ENCODE assay signal across 8 cellular contexts in the genomic region with DNA sequence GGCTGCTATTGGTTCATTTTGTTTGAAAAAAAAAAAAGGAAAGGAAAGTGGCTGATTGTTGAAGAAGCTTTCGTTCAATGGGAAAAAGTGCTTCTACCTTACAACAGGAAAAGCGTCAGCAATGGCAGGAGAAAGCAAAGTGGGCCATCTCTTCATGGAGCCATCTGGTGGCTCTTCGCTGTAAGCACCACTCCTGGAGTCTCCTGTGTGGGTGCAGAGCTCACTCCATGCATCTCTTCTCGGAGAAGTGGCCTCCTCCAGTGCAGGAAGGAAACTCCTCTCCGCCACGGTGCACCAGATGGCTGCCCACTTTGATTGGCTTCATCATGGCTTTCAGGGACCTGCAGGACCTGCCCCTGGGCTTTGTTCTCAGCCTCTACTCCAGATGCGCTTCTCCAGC.
A peak's percentile ranks its signal among the peaks of the same experiment; 100 is the strongest.
DNase-seq lines count a peak whose midpoint lies in the region; ATAC-seq lines count a peak whose summit lies in the region.

No MANE protein-coding gene starts in this region.

- no peaks in the 10 kb centered on the region for H3K9me2 ChIP-seq in GM23248 (ENCODE audit: insufficient read depth)

- H3F3A ChIP-seq in GM23248 (ENCODE audit: insufficient read depth) = peaks cover 48% of the 10 kb centered on the region

- no peaks in the 10 kb centered on the region for H3K27me3 ChIP-seq in GM23248 (replicated peaks; ENCODE audit: insufficient read depth)

- H3K27ac ChIP-seq in GM23248 = no peak overlapping the region

- H3K36me3 ChIP-seq in GM23248 (ENCODE audit: low read depth) = no peaks in the 10 kb centered on the region

- no peak overlapping the region for H2AFZ ChIP-seq in GM23248

- H3K4me2 ChIP-seq in GM23248 (ENCODE audit: unreplicated experiment) = no peak overlapping the region

- DNase-seq in DMS 273 (lab: John Stamatoyannopoulos, UW; ENCODE audit: unreplicated experiment) (peak; percentile 72), GM23248 (peak; percentile 35), NCI-H460 (ENCODE audit: extremely low read depth, low read depth) (peak; percentile 43), dermis microvascular lymphatic vessel endothelial cell (ENCODE audit: low read depth in 2 of 2) (peak; percentile 76 to 77), mucosa of gallbladder (ENCODE audit: low spot score) (peak; percentile 55), posterior vena cava (ENCODE audit: low spot score) (no peak)
- no peak for DNase-seq in stimulated activated naive CD8-positive, alpha-beta T cell treated with anti-CD3 and anti-CD28 coated beads, Interleukin-15, Interleukin-2, amounts not matched to agents 100 U/mL and 50 U/mL, for 24 hours
- DNase-seq in effector CD8-positive, alpha-beta T cell (lab: John Stamatoyannopoulos, UW) = no peak

- intact Hi-C loops in posterior vena cava (cut with DNase I) = no loop called here

- H3K4me3 ChIP-seq in GM23248 = no peak overlapping the region

- in situ Hi-C loops in GM23248 (cut with MboI) = no loop called here

- H3K9me3 ChIP-seq in GM23248 (ENCODE audit: low read depth) = no peaks in the 10 kb centered on the region

- no peak overlapping the region for H3K9ac ChIP-seq in GM23248

- no peaks in the 10 kb centered on the region for H3K79me2 ChIP-seq in GM23248 (ENCODE audit: insufficient read depth)

- no peak for ATAC-seq in stimulated activated naive CD8-positive, alpha-beta T cell treated with anti-CD3 and anti-CD28 coated beads, Interleukin-15, Interleukin-2, amounts not matched to agents 100 U/mL and 50 U/mL, for 24 hours

- peaks cover 41% of the 10 kb centered on the region for H3K4me1 ChIP-seq in GM23248 (ENCODE audit: insufficient read depth)

- no peaks in the 10 kb centered on the region for H4K20me1 ChIP-seq in GM23248 (ENCODE audit: insufficient read depth)

- 84 to 91% methylated on average over 7 of the region's 7 CpGs for WGBS in GM23248 (ENCODE audit: low coverage in 1 of 2, low lambda C conversion rate in 2 of 2, missing lambda C conversion rate in 2 of 2), 2 experiments

Comparison
In these comparisons a context has a peak if more than half of its experiments do, and no peak if none do; other contexts are left out.
1. DNase-seq: peak in DMS 273 (single experiment), GM23248 (single experiment), NCI-H460 (single experiment), dermis microvascular lymphatic vessel endothelial cell (2 of 2) and mucosa of gallbladder (single experiment); none in posterior vena cava (single experiment), stimulated activated naive CD8-positive, alpha-beta T cell treated with anti-CD3 and anti-CD28 coated beads, Interleukin-15, Interleukin-2, amounts not matched to agents 100 U/mL and 50 U/mL, for 24 hours (single experiment) and effector CD8-positive, alpha-beta T cell (single experiment).